In the genomic region with DNA sequence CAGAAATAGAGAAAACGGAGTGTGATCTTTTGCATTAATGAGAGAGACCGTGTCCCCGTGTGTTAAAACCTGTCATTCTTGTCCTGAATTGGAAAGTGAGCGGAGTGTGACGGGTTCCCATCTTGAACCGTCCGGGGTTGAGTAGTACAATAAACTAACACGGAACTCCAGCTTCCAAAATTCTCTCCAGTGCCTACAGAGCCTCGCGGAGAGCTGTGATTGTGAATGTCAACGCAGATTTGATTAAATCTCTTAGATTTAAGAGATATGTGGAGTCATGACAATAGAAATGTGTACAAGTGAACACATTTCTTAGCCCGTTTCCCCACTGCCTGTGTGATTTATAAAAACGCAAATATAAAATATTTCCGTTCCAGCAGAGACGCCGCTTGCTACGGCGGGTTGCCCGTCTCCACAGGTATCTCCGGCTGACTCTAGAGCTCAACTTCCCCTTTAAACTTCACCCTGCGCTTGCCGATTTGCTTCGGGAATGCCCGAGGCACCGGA, we compare ENCODE assay signal across 9 cellular contexts. TPM values are rescaled to one million over a fixed set of nuclear protein-coding genes. Genes with fewer than 3 reads are reported as not detected.
DNase-seq lines count a peak whose midpoint lies in the region; ATAC-seq, FAIRE-seq and TF ChIP-seq lines count a peak whose summit lies in the region.
"Had no signal": no experiment of that assay in that cellular context is flagged by ENCODE, and none has a peak within 500 bp of the region (broad histone marks: within the 10 kb centered on the region; RNA-seq: fewer than 3 reads in every experiment).

No MANE protein-coding gene starts in this region.

- CTCF ChIA-PET in Panc1 (lab: Charles Lee) = interaction anchor here (1.5 kb wide), 1 partner anchor 61 kb away, joined by 8 read pairs; no protein-coding TSS in a partner anchor
- CTCF ChIA-PET in K562 (lab: Yijun Ruan, JAX; ENCODE audit: low intra/inter-chr PET ratio) = no interaction called here

- H3K27me3 ChIP-seq in Panc1 (ENCODE audit: control insufficient read depth, insufficient read depth, low read length) = no peaks in the 10 kb centered on the region
- H3K27me3 ChIP-seq in K562 (ENCODE audit: control insufficient read depth in 2 of 2, insufficient read depth in 2 of 2, low read length in 2 of 2) = no peaks in the 10 kb centered on the region
- H3K27me3 ChIP-seq in iPS-15b (ENCODE audit: control insufficient read depth, insufficient read depth, low read length) = no peaks in the 10 kb centered on the region
- H3K27me3 ChIP-seq in skeletal muscle satellite cell (ENCODE audit: control insufficient read depth, insufficient read depth, low read length) = peaks cover 4% of the 10 kb centered on the region

- no peaks in the 10 kb centered on the region for H4K20me1 ChIP-seq in K562 (replicated peaks; ENCODE audit: control insufficient read depth, insufficient read depth, low read length)

- H2AFZ ChIP-seq in K562 (ENCODE audit: low read depth, low read length) = peak overlapping the region; percentile 97

- H3K4me1 ChIP-seq in Panc1 (ENCODE audit: control insufficient read depth, insufficient read depth, low read length) = peaks cover 9% of the 10 kb centered on the region; the same call in 1 of the 2 replicates
- peaks cover 0 to 4% of the 10 kb centered on the region in 2 experiments; a peak in 1 of 5 replicates for H3K4me1 ChIP-seq in K562 (replicated peaks in 1 of 2; ENCODE audit: control insufficient read depth in 2 of 2, insufficient read depth in 2 of 2, low read length in 2 of 2)
- no peaks in the 10 kb centered on the region for H3K4me1 ChIP-seq in iPS-15b (ENCODE audit: control insufficient read depth, insufficient read depth, low read length)
- H3K4me1 ChIP-seq in skeletal muscle satellite cell (ENCODE audit: control insufficient read depth, insufficient read depth, low read length) = peaks cover 13% of the 10 kb centered on the region

- intact Hi-C loops in Panc1 (cut with micrococcal nuclease; ENCODE audit: unreplicated experiment) = no loop called here
- intact Hi-C loops in K562 (cut with micrococcal nuclease) = loop anchor here (10.0 kb wide), 1 partner anchor 259 kb away; the partner anchor contains the start of genes FGD6 and VEZT

- peaks cover 51% of the 10 kb centered on the region for H3K79me2 ChIP-seq in K562 (ENCODE audit: control insufficient read depth, insufficient read depth, low read length)

- H3K9me3 ChIP-seq in Panc1 (ENCODE audit: control insufficient read depth, insufficient read depth, low read depth, low read length) (no peaks in the 10 kb centered on the region), K562 (replicated peaks; ENCODE audit: control insufficient read depth, insufficient read depth, low read depth, low read length) (no peaks in the 10 kb centered on the region), iPS-15b (ENCODE audit: control insufficient read depth, insufficient read depth, low read length) (no peaks in the 10 kb centered on the region), skeletal muscle satellite cell (replicated peaks; ENCODE audit: low read length) (no peaks in the 10 kb centered on the region)

- H3K4me2 ChIP-seq in K562 (ENCODE audit: insufficient read depth, low read length) = peak overlapping the region; percentile 83
- H3K4me2 ChIP-seq in skeletal muscle satellite cell (ENCODE audit: low read length) = peak overlapping the region; percentile 100

- H3K27ac ChIP-seq in Panc1 (ENCODE audit: low read length) = peak overlapping the region; percentile 98
- H3K27ac ChIP-seq in K562 (ENCODE audit: extremely low read depth, low read depth, low read length) = peak overlapping the region; percentile 87

- TF ChIP-seq EP300 in K562 (IDR thresholded peaks at IDR 0.05; ENCODE audit: low read length) = no peak

- DNase-seq in DMS114 treated with DMSO at 0.1 percent for 48 hours (lab: John Stamatoyannopoulos, UW; ENCODE audit: unreplicated experiment) (peak; percentile 65), Panc1 (ENCODE audit: low read depth, low spot score) (peak; percentile 18), K562 (ENCODE audit: extremely low read depth in 1 of 4, low spot score in 3 of 4) (peak in 3 of 4 experiments; percentile 28 to 56 (median 42)), T1000 (lab: John Stamatoyannopoulos, UW) (no peak)

- H3K36me3 ChIP-seq in Panc1 (ENCODE audit: control insufficient read depth, insufficient read depth, low read length) = peaks cover 21% of the 10 kb centered on the region
- H3K36me3 ChIP-seq in K562 (ENCODE audit: control insufficient read depth, insufficient read depth, low read length) = peaks cover 34% of the 10 kb centered on the region
- peaks cover 3% of the 10 kb centered on the region for H3K36me3 ChIP-seq in iPS-15b (ENCODE audit: control insufficient read depth, insufficient read depth, low read length)
- peaks cover 22% of the 10 kb centered on the region for H3K36me3 ChIP-seq in skeletal muscle satellite cell (ENCODE audit: insufficient read depth, low read length)

- H3K4me3 ChIP-seq in Panc1 (ENCODE audit: low read depth in 2 of 2, low read length in 2 of 2) (peak overlapping the region; percentile 67 to 94), K562 (peak overlapping the region; percentile 86), iPS-15b (ENCODE audit: low read depth, low read length) (peak overlapping the region; percentile 97), skeletal muscle satellite cell (ENCODE audit: low read length) (peak overlapping the region; percentile 98)

- H3K9ac ChIP-seq in K562 (ENCODE audit: insufficient read depth in 1 of 2, low read depth in 2 of 2, low read length in 2 of 2) = peak overlapping the region; percentile 97 to 98
- H3K9ac ChIP-seq in iPS-15b (ENCODE audit: low read depth, low read length) = peak overlapping the region; percentile 96
- H3K9ac ChIP-seq in skeletal muscle satellite cell (ENCODE audit: low read depth, low read length) = peak overlapping the region; percentile 100

- H3K9me1 ChIP-seq in K562 (ENCODE audit: control insufficient read depth, insufficient read depth, low read length) = no peaks in the 10 kb centered on the region

- ATAC-seq in GM19455 (IDR thresholded peaks at IDR 0.05; ENCODE audit: unreplicated experiment) = peak; percentile 37
- peak; percentile 15 for ATAC-seq in HG03521 (IDR thresholded peaks at IDR 0.05; ENCODE audit: unreplicated experiment)
- peak; percentile 70 for ATAC-seq in Panc1
- peak; percentile 51 for ATAC-seq in K562

- TF ChIP-seq RAD21 in K562 (CRISPR knock-in tag; conservative IDR thresholded peaks at IDR 0.05 in 1 of 2, IDR thresholded peaks at IDR 0.05 in 1 of 2) = no peak

- WGBS in K562 (ENCODE audit: insufficient coverage, low coverage, missing lambda C conversion rate) = under 1% methylated on average over 21 of the region's 25 CpGs

- in situ Hi-C loops in Panc1 (cut with HindIII; ENCODE audit: low pct_unique_long_range_greater_than_20kb, low sequenced_read_pairs) = no loop called here
- in situ Hi-C loops in K562 (cut with MboI) = no loop called here

- TF ChIP-seq CTCF in Panc1 (IDR thresholded peaks at IDR 0.05) = no peak
- TF ChIP-seq CTCF in K562 (IDR thresholded peaks at IDR 0.05 in 2 of 3, conservative IDR thresholded peaks at IDR 0.05 in 1 of 3; ENCODE audit: insufficient read depth in 2 of 3, low read depth in 1 of 3, low read length in 3 of 3) = no peak

- TF ChIP-seq POLR2A in K562 (conservative IDR thresholded peaks at IDR 0.05) = no peak

- BruUV-seq in Panc1 (replicated peaks; lab: Mats Ljungman, UMichigan) (no TSS peak), K562 (replicated peaks; lab: Mats Ljungman, UMichigan) (TSS peak; percentile 96)

- FAIRE-seq in K562 (lab: Jason Lieb, UNC) = no peak
- FAIRE-seq: colon had no signal

- POLR2A ChIA-PET in Panc1 (lab: Charles Lee) = interaction anchor here (0.7 kb wide), 1 partner anchor 1029 kb away, joined by 3 read pairs; no protein-coding TSS in a partner anchor
- POLR2A ChIA-PET in K562 (lab: Yijun Ruan, JAX) = interaction anchor here (0.5 to 2.2 kb wide), 21 partner anchors 9 to 1688 kb away, joined by 3 to 29 read pairs (median 4); partner anchors contain the start of genes FGD6, NDUFA12 and VEZT

TF ChIP-seq in K562, 482 proteins besides CTCF, POLR2A, EP300 and RAD21 (continues in another document):
- TF ChIP-seq GATA2 (CRISPR knock-in tag; IDR thresholded peaks at IDR 0.05) = 0 out of 2 replicates have a peak, but pooled peaks have one; percentile 9
- TF ChIP-seq, protein P1, sequence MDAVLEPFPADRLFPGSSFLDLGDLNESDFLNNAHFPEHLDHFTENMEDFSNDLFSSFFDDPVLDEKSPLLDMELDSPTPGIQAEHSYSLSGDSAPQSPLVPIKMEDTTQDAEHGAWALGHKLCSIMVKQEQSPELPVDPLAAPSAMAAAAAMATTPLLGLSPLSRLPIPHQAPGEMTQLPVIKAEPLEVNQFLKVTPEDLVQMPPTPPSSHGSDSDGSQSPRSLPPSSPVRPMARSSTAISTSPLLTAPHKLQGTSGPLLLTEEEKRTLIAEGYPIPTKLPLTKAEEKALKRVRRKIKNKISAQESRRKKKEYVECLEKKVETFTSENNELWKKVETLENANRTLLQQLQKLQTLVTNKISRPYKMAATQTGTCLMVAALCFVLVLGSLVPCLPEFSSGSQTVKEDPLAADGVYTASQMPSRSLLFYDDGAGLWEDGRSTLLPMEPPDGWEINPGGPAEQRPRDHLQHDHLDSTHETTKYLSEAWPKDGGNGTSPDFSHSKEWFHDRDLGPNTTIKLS (IDR thresholded peaks at IDR 0.05; ENCODE audit: borderline replicate concordance, low read depth) = 0 out of 2 replicates have a peak, but pooled peaks have one; percentile 4
- no peak for TF ChIP-seq NELFE (IDR thresholded peaks at IDR 0.05; ENCODE audit: insufficient read depth, insufficient read length)

RNA-seq across cellular contexts. Expression of gene METAP2, which starts 0.5 kb away (rescaled TPM):
- 86.1 TPM for total RNA-seq in Panc1 (2021; ENCODE audit: unreplicated experiment)
- polyA plus RNA-seq in Panc1 (2012; ENCODE audit: insufficient read length) = 80.2 TPM
- 21.0 and 95.6 TPM in 2 replicates for total RNA-seq in K562 (2011; cell fraction: chromatin; rRNA removed; ENCODE audit: low replicate concordance)
- total RNA-seq in K562 (2011; cell fraction: nucleolus; rRNA removed) = 17.0 and 24.2 TPM in 2 replicates
- 29.3 and 37.4 TPM in 2 replicates for total RNA-seq in K562 (2011; cell fraction: nucleoplasm; rRNA removed)
- 117 and 161 TPM in 2 replicates for total RNA-seq in K562 (2014; rRNA removed)
- total RNA-seq in K562 (2014; rRNA removed; fragmentation: Illumina TruSeq; extraction: Trizol) = 180 and 219 TPM in 2 replicates
- 187 and 205 TPM in 2 replicates for total RNA-seq in K562 (2015; rRNA removed; fragmentation: Illumina TruSeq; extraction: Trizol)
- 107 and 112 TPM in 2 replicates for total RNA-seq in K562 (2021)
- 149 and 197 TPM in 2 replicates for polyA plus RNA-seq in K562 (2011; rRNA removed)
- polyA plus RNA-seq in K562 (2011; cell fraction: cytosol; rRNA removed) = 26.0 and 50.2 TPM in 2 replicates
- polyA plus RNA-seq in K562 (2011; cell fraction: nucleus; rRNA removed) = 22.9 and 34.9 TPM in 2 replicates
- polyA plus RNA-seq in K562 (2012) = 112 and 123 TPM in 2 replicates
- polyA plus RNA-seq in K562 (2014; fragmentation: Illumina TruSeq; extraction: Trizol) = 195 and 197 TPM in 2 replicates
- polyA plus RNA-seq in K562 (2014; fragmentation: Nextera tagmentation; extraction: Ambion mirVana) = 100 to 1,000 TPM in 1 of 2 experiments, 10 to 100 TPM in 1; 75.5 to 104 TPM
- polyA plus RNA-seq in K562 (2014; rRNA removed) = 130 and 164 TPM in 2 replicates
- polyA minus RNA-seq in K562 (2011; rRNA and poly(A)+ RNA removed) = 157 and 180 TPM in 2 replicates
- 36.6 and 38.9 TPM in 2 replicates for polyA minus RNA-seq in K562 (2011; cell fraction: cytosol; rRNA and poly(A)+ RNA removed)
- 27.7 and 41.0 TPM in 2 replicates for polyA minus RNA-seq in K562 (2011; cell fraction: nucleus; rRNA and poly(A)+ RNA removed)
- 53.3 and 80.4 TPM in 2 replicates for total RNA-seq in skeletal muscle satellite cell (2012; rRNA removed)

Comparison
In these comparisons a context has a peak if more than half of its experiments do, and no peak if none do; other contexts are left out.
1. ATAC-seq: peak in every context shown above with its lines; median percentile 70 in Panc1; 51 in K562; 37 in GM19455; 15 in HG03521.